Comparison of ENCODE assay signal across 18 cellular contexts in genomic region chr9:133028221-133028620, GRCh38. TPM values are rescaled to one million over a fixed set of nuclear protein-coding genes. Genes with fewer than 3 reads are reported as not detected.
DNase-seq lines count a peak whose midpoint lies in the region; ATAC-seq and TF ChIP-seq lines count a peak whose summit lies in the region.
"Had no signal": no experiment of that assay in that cellular context is flagged by ENCODE, and none has a peak within 500 bp of the region (broad histone marks: within the 10 kb centered on the region; RNA-seq: fewer than 3 reads in every experiment).

No MANE protein-coding gene starts in this region.

- peak overlapping the region; percentile 17 for H3K4me3 Mint-ChIP-seq in activated naive CD4-positive, alpha-beta T cell treated with anti-CD3 and anti-CD28 coated beads, Interleukin-2, amount 50 U/mL, for 24 hours
- H3K4me3 Mint-ChIP-seq in T-helper 17 cell = peak overlapping the region; percentile 74
- peak overlapping the region; percentile 98 for H3K4me3 Mint-ChIP-seq in chondrocyte (ENCODE audit: unreplicated experiment)
- H3K4me3 Mint-ChIP-seq in osteocyte (ENCODE audit: unreplicated experiment) = peak overlapping the region; percentile 98

- H3K4me1 Mint-ChIP-seq in activated naive CD4-positive, alpha-beta T cell treated with anti-CD3 and anti-CD28 coated beads, Interleukin-2, amount 50 U/mL, for 24 hours = peaks cover 38% of the 10 kb centered on the region
- H3K4me1 Mint-ChIP-seq in T-helper 17 cell = peaks cover 29% of the 10 kb centered on the region
- H3K4me1 Mint-ChIP-seq in chondrocyte (ENCODE audit: low read depth) = peaks cover 29% of the 10 kb centered on the region
- peaks cover 30% of the 10 kb centered on the region for H3K4me1 Mint-ChIP-seq in osteocyte (ENCODE audit: unreplicated experiment)

- no peaks in the 10 kb centered on the region for H3K9me3 Mint-ChIP-seq in activated naive CD4-positive, alpha-beta T cell treated with anti-CD3 and anti-CD28 coated beads, Interleukin-2, amount 50 U/mL, for 24 hours
- H3K9me3 Mint-ChIP-seq in chondrocyte (ENCODE audit: low read depth) (no peaks in the 10 kb centered on the region), osteocyte (ENCODE audit: unreplicated experiment) (no peaks in the 10 kb centered on the region)

- H3K36me3 Mint-ChIP-seq in activated naive CD4-positive, alpha-beta T cell treated with anti-CD3 and anti-CD28 coated beads, Interleukin-2, amount 50 U/mL, for 24 hours = peaks cover 2% of the 10 kb centered on the region
- H3K36me3 Mint-ChIP-seq in T-helper 17 cell (ENCODE audit: low read depth) = peaks cover 2% of the 10 kb centered on the region
- H3K36me3 Mint-ChIP-seq in chondrocyte (ENCODE audit: low read depth) = peaks cover 1% of the 10 kb centered on the region
- no peaks in the 10 kb centered on the region for H3K36me3 Mint-ChIP-seq in osteocyte (ENCODE audit: unreplicated experiment)

- no peak for TF ChIP-seq CTCF in chondrocyte (IDR thresholded peaks at IDR 0.05)
- no peak for TF ChIP-seq CTCF in osteocyte (IDR thresholded peaks at IDR 0.05)

- H3K27ac Mint-ChIP-seq in activated naive CD4-positive, alpha-beta T cell treated with anti-CD3 and anti-CD28 coated beads, Interleukin-2, amount 50 U/mL, for 24 hours = peak overlapping the region; percentile 85
- H3K27ac Mint-ChIP-seq in T-helper 17 cell = peak overlapping the region; percentile 37
- H3K27ac Mint-ChIP-seq in chondrocyte (ENCODE audit: unreplicated experiment) = no peak overlapping the region
- H3K27ac Mint-ChIP-seq in osteocyte (ENCODE audit: unreplicated experiment) = no peak overlapping the region

- no peak for DNase-seq in activated naive CD4-positive, alpha-beta T cell (lab: John Stamatoyannopoulos, UW)
- DNase-seq in T-helper 17 cell (no peak), chondrocyte (ENCODE audit: low spot score) (no peak), osteocyte (ENCODE audit: extremely low spot score, unreplicated experiment) (no peak), T1000 (lab: John Stamatoyannopoulos, UW) (no peak)
- DNase-seq in activated effector memory CD4-positive, alpha-beta T cell treated with anti-CD3 and anti-CD28 coated beads, Interleukin-2, amount 50 U/mL, for 16 hours = no peak
- DNase-seq: aorta; Calu3; colonic mucosa; left lung; NCI-H2227 treated with DMSO at 0.1 percent for 48 hours; RPMI8226; small intestine; stimulated activated CD4-positive, alpha-beta T cell treated with anti-CD3 and anti-CD28 coated beads, Interleukin-4, amount 100 ng/mL, for 24 hours; thyroid gland had no signal

- no peak for ATAC-seq in T-helper 17 cell
- ATAC-seq in HG02759 (IDR thresholded peaks at IDR 0.05; ENCODE audit: unreplicated experiment) = no peak
- ATAC-seq: left lung had no signal

- no peaks in the 10 kb centered on the region for H3K27me3 Mint-ChIP-seq in activated naive CD4-positive, alpha-beta T cell treated with anti-CD3 and anti-CD28 coated beads, Interleukin-2, amount 50 U/mL, for 24 hours
- H3K27me3 Mint-ChIP-seq in T-helper 17 cell = no peaks in the 10 kb centered on the region
- H3K27me3 Mint-ChIP-seq in chondrocyte (ENCODE audit: low read depth) = no peaks in the 10 kb centered on the region
- H3K27me3 Mint-ChIP-seq in osteocyte (ENCODE audit: unreplicated experiment) = peaks cover 8% of the 10 kb centered on the region

- H3K9me3 ChIP-seq in T-helper 17 cell (ENCODE audit: control insufficient read depth, low read length, poor library complexity, severe bottlenecking) = no peaks in the 10 kb centered on the region
- H3K9me3 ChIP-seq: colonic mucosa, left lung, thyroid gland had no signal

RNA-seq across cellular contexts. Expression of gene GTF3C5, which starts 2.6 kb away (rescaled TPM):
- 10 to 100 TPM; 38.9 to 46.6 TPM for total RNA-seq in T-helper 17 cell
- 36.5 to 46.3 TPM (median 38.5 TPM) in 3 replicates for total RNA-seq in chondrocyte
- 60.7 and 65.1 TPM in 2 replicates for total RNA-seq in osteocyte

RNA-seq across cellular contexts. Expression of gene CEL, which starts 33.6 kb away (rescaled TPM):
- total RNA-seq in T-helper 17 cell (under 1 TPM in 1 of 2 donors, not detected in 1; 0.42 TPM), chondrocyte (0.87 to 1.5 TPM (median 1.1 TPM) in 3 replicates), osteocyte (1.3 and 1.9 TPM in 2 replicates)

RNA-seq across cellular contexts. Expression of gene GFI1B, which starts 49.7 kb away (rescaled TPM):
- total RNA-seq in T-helper 17 cell = 10 to 100 TPM in 1 of 2 donors, 1 to 10 TPM in 1; 1.1 to 29.3 TPM
- not detected in 3 replicates for total RNA-seq in chondrocyte
- not detected in 2 replicates for total RNA-seq in osteocyte
- total RNA-seq: aorta, Calu3, HT1080 had no signal

Comparison
In these comparisons a context has a peak if more than half of its experiments do, and no peak if none do; other contexts are left out.
1. H3K27ac Mint-ChIP-seq: peak in activated naive CD4-positive, alpha-beta T cell treated with anti-CD3 and anti-CD28 coated beads, Interleukin-2, amount 50 U/mL, for 24 hours (single experiment) and T-helper 17 cell (single experiment); none in chondrocyte (single experiment) and osteocyte (single experiment).
2. H3K4me3 Mint-ChIP-seq: peak in every context shown above with its lines; median percentile 98 in chondrocyte; 98 in osteocyte; 74 in T-helper 17 cell; 17 in activated naive CD4-positive, alpha-beta T cell treated with anti-CD3 and anti-CD28 coated beads, Interleukin-2, amount 50 U/mL, for 24 hours.